10 cellular contexts compared by ENCODE assay signal in the genomic region with DNA sequence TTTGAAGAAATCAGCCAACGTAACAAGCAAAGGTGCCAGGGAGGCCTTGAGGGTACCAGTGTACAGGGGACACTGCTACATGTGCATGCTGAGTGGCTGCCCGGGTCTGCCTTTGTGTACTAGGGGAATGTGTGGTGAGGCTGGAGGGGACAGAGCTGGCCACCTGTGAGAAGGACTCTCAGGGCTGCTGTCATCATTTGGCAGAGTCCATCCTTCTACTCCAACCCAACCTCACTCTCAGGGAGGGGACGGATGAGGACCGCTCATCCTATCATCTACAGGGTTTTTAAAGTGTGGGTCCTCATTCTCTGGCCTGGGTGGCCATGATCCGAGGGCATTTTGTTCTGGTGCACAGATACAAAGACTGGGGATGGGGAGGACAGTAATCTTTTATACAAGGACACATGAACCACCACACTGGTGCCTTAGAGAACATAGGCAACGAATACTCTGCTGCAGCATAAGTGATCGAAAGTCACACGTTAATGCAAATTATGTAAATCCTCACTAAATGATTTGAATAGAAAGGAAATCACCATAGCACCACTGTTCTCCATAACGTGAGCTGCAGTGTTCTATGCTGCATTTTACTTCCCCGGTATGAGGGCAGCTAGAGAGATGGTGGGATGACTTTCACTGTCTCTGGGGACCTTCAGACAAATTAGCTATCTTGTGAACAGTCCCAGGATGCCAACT.
DNase-seq lines count a peak whose midpoint lies in the region; ATAC-seq, FAIRE-seq and TF ChIP-seq lines count a peak whose summit lies in the region.
"Had no signal": no experiment of that assay in that cellular context is flagged by ENCODE, and none has a peak within 500 bp of the region (broad histone marks: within the 10 kb centered on the region; RNA-seq: fewer than 3 reads in every experiment).

No MANE protein-coding gene starts in this region.

- H3K4me1 ChIP-seq in thymus (ENCODE audit: control insufficient read depth, insufficient read depth, low read length) (peaks cover 6% of the 10 kb centered on the region), small intestine (ENCODE audit: control insufficient read depth in 2 of 2, insufficient read depth in 1 of 2, low read depth in 1 of 2, low read length in 1 of 2) (peaks cover 5 to 8% of the 10 kb centered on the region in 2 donors), mammary epithelial cell (ENCODE audit: insufficient read depth, low read length) (no peaks in the 10 kb centered on the region)

- CTCF ChIA-PET in mammary epithelial cell (lab: Charles Lee; ENCODE audit: low non-redundant PET): no interaction called here

- peak overlapping the region; percentile 95 for H3K27ac Mint-ChIP-seq in activated T-cell treated with anti-CD3 and anti-CD28 coated beads, Interleukin-2, amount 50 U/mL, for 72 hours

- DNase-seq in activated T-cell treated with anti-CD3 and anti-CD28 coated beads, Interleukin-2, amount 50 U/mL, for 72 hours: no peak
- DNase-seq in activated T-cell treated with anti-CD3 and anti-CD28 coated beads for 4 hours (no peak), HK-2 (ENCODE audit: unreplicated experiment) (no peak), small intestine (no peak), mammary epithelial cell (no peak)
- DNase-seq: heart right ventricle; stimulated activated CD4-positive, alpha-beta T cell treated with anti-CD3 and anti-CD28 coated beads, Interleukin-2, amount 100 ng/mL, for 48 hours had no signal

- H3K27me3 ChIP-seq in SU-DHL-6 (ENCODE audit: low read length): no peaks in the 10 kb centered on the region
- no peaks in the 10 kb centered on the region for H3K27me3 ChIP-seq in thymus (ENCODE audit: control insufficient read depth, insufficient read depth)
- H3K27me3 ChIP-seq in small intestine (ENCODE audit: control insufficient read depth in 2 of 2, insufficient read depth in 2 of 2, low read length in 2 of 2): no peaks in the 10 kb centered on the region
- H3K27me3 ChIP-seq in mammary epithelial cell (ENCODE audit: insufficient read depth, low read length): no peaks in the 10 kb centered on the region
- H3K27me3 ChIP-seq: heart right ventricle had no signal

- intact Hi-C loops in mammary epithelial cell (cut with micrococcal nuclease): no loop called here

- H3K4me1 Mint-ChIP-seq in activated T-cell treated with anti-CD3 and anti-CD28 coated beads, Interleukin-2, amount 50 U/mL, for 72 hours (ENCODE audit: low read depth): peaks cover 68% of the 10 kb centered on the region

- peak in 1 of 2 donors; percentile 25 for ATAC-seq in activated T-cell treated with anti-CD3 and anti-CD28 coated beads, Interleukin-2, amount 50 U/mL, for 72 hours (replicated peaks in 1 of 2)
- peak; percentile 60 for ATAC-seq in HG02840 (IDR thresholded peaks at IDR 0.05; ENCODE audit: low FRiP score, unreplicated experiment)

- H3K4me2 ChIP-seq in SU-DHL-6 (ENCODE audit: low read depth, low read length, poor library complexity, severe bottlenecking): peak overlapping the region; percentile 61
- no peak overlapping the region for H3K4me2 ChIP-seq in mammary epithelial cell (ENCODE audit: insufficient read depth, low read depth, low read length)

- H3K9ac ChIP-seq in SU-DHL-6 (ENCODE audit: low read length) (peak overlapping the region; percentile 28), mammary epithelial cell (ENCODE audit: insufficient read depth, low read length) (no peak overlapping the region)

- H3K4me3 ChIP-seq in SU-DHL-6 (ENCODE audit: insufficient read depth, low read length, poor library complexity, severe bottlenecking) (peak overlapping the region; percentile 12), thymus (ENCODE audit: low read length) (no peak overlapping the region), small intestine (ENCODE audit: low read depth in 1 of 2, low read length in 2 of 2) (no peak overlapping the region), mammary epithelial cell (replicated peaks in 1 of 3; ENCODE audit: insufficient read depth in 1 of 3, low read depth in 2 of 3, low read length in 3 of 3) (no peak overlapping the region)
- H3K4me3 ChIP-seq: heart right ventricle had no signal

- H3K27ac ChIP-seq in SU-DHL-6 (ENCODE audit: low read depth, low read length) (peak overlapping the region; percentile 86), thymus (ENCODE audit: low read depth) (peak overlapping the region; percentile 3), small intestine (ENCODE audit: low read depth in 1 of 2, low read length in 1 of 2) (peak overlapping the region in 1 of 2 donors; percentile 41), mammary epithelial cell (ENCODE audit: insufficient read depth, low read depth, low read length) (no peak overlapping the region)

- H3F3A ChIP-seq in SU-DHL-6 (ENCODE audit: insufficient read depth): peaks cover 14% of the 10 kb centered on the region

- peak overlapping the region; percentile 82 to 94 for H3K4me3 Mint-ChIP-seq in activated T-cell treated with anti-CD3 and anti-CD28 coated beads, Interleukin-2, amount 50 U/mL, for 72 hours

- H3K79me2 ChIP-seq in SU-DHL-6 (ENCODE audit: insufficient read depth, low read length): no peaks in the 10 kb centered on the region
- H3K79me2 ChIP-seq in mammary epithelial cell (ENCODE audit: insufficient read depth, low read length): no peaks in the 10 kb centered on the region

- peaks cover 0 to 3% of the 10 kb centered on the region in 2 donors for H3K36me3 Mint-ChIP-seq in activated T-cell treated with anti-CD3 and anti-CD28 coated beads, Interleukin-2, amount 50 U/mL, for 72 hours (ENCODE audit: insufficient read depth in 2 of 2)

- peak overlapping the region; percentile 69 for H2AFZ ChIP-seq in SU-DHL-6 (ENCODE audit: low read depth, low read length, severe bottlenecking)
- H2AFZ ChIP-seq in mammary epithelial cell (ENCODE audit: low read depth, low read length): no peak overlapping the region

- H3K9me3 ChIP-seq in SU-DHL-6 (ENCODE audit: insufficient read depth, low read length) (no peaks in the 10 kb centered on the region), thymus (ENCODE audit: control insufficient read depth) (no peaks in the 10 kb centered on the region), small intestine (ENCODE audit: control insufficient read depth, low read depth) (no peaks in the 10 kb centered on the region), mammary epithelial cell (replicated peaks; ENCODE audit: insufficient read depth, low read length) (no peaks in the 10 kb centered on the region)
- H3K9me3 ChIP-seq: heart right ventricle had no signal

- FAIRE-seq in small intestine (lab: Jason Lieb, UNC): no peak

- no peaks in the 10 kb centered on the region for H3K9me3 Mint-ChIP-seq in activated T-cell treated with anti-CD3 and anti-CD28 coated beads, Interleukin-2, amount 50 U/mL, for 72 hours

- no peaks in the 10 kb centered on the region for H4K20me1 ChIP-seq in SU-DHL-6 (ENCODE audit: low read depth, low read length)
- no peaks in the 10 kb centered on the region for H4K20me1 ChIP-seq in mammary epithelial cell (ENCODE audit: insufficient read depth, low read length)

- H3K27me3 Mint-ChIP-seq in activated T-cell treated with anti-CD3 and anti-CD28 coated beads, Interleukin-2, amount 50 U/mL, for 72 hours (ENCODE audit: low read depth): no peaks in the 10 kb centered on the region

- H3K36me3 ChIP-seq in SU-DHL-6 (ENCODE audit: low read length) (no peaks in the 10 kb centered on the region), thymus (ENCODE audit: control insufficient read depth, insufficient read depth) (no peaks in the 10 kb centered on the region), small intestine (ENCODE audit: control insufficient read depth in 2 of 2, insufficient read depth in 2 of 2, low read length in 2 of 2) (no peaks in the 10 kb centered on the region), mammary epithelial cell (ENCODE audit: insufficient read depth, low read length) (no peaks in the 10 kb centered on the region)
- H3K36me3 ChIP-seq: heart right ventricle had no signal

- TF ChIP-seq CTCF in SU-DHL-6 (IDR thresholded peaks at IDR 0.05; ENCODE audit: insufficient read depth, low read length, poor library complexity, severe bottlenecking) (no peak), mammary epithelial cell (conservative IDR thresholded peaks at IDR 0.05 in 1 of 2, IDR thresholded peaks at IDR 0.05 in 1 of 2; ENCODE audit: extremely low read depth in 1 of 2, insufficient read depth in 1 of 2, low read depth in 1 of 2, low read length in 2 of 2) (no peak)

- in situ Hi-C loops in mammary epithelial cell (cut with MboI; ENCODE audit: low sequenced_read_pairs in 2 of 2): no loop called here

- dilution Hi-C loops in mammary epithelial cell (cut with HindIII; ENCODE audit: low sequenced_read_pairs): no loop called here

- no TSS peak for BruUV-seq in mammary epithelial cell (replicated peaks; lab: Mats Ljungman, UMichigan)

- no peaks in the 10 kb centered on the region for H3K9me2 ChIP-seq in SU-DHL-6 (replicated peaks; ENCODE audit: insufficient read depth, low read length)

- WGBS in thymus: 97% methylated on average over 10 of the region's 10 CpGs
- 80 to 91% (median 90%) methylated on average over 10 of the region's 10 CpGs for WGBS in small intestine, 3 donors
- WGBS in mammary epithelial cell (ENCODE audit: low coverage, missing lambda C conversion rate): 92% methylated on average over 10 of the region's 10 CpGs
